9 cellular contexts compared by ENCODE assay signal in the genomic region with DNA sequence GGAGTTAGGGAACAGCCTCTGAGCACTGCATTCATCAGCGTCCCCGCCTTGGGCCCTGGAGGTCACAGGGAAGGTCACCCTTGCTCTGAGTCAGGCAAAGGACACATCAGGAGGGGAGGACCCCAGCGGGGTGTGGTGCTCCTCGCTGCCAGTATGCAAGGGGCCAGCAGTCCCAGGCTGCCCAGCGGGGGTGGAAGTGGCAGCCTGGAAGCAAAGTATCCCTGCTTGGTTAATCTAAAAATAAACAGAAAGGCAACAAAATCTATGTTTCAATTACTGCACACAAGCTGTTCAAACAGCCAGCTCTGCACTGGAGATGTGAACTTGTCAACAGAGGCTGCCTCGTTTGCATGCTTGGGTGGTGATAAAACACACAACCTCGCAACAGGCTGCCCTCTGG.
DNase-seq lines count a peak whose midpoint lies in the region; ATAC-seq and TF ChIP-seq lines count a peak whose summit lies in the region.
"Had no signal": no experiment of that assay in that cellular context is flagged by ENCODE, and none has a peak within 500 bp of the region (broad histone marks: within the 10 kb centered on the region; RNA-seq: fewer than 3 reads in every experiment).

No MANE protein-coding gene starts in this region.

- H3K4me2 ChIP-seq in smooth muscle cell, result peak overlapping the region; percentile 35

- H3K36me3 ChIP-seq in HEK293 (ENCODE audit: control insufficient read depth in 2 of 2, insufficient read depth in 1 of 2, low read length in 2 of 2) (no peaks in the 10 kb centered on the region), smooth muscle cell (ENCODE audit: low read depth) (no peaks in the 10 kb centered on the region)

- no peaks in the 10 kb centered on the region for H3K36me3 Mint-ChIP-seq in activated CD8-positive, alpha-beta memory T cell treated with anti-CD3 and anti-CD28 coated beads, Interleukin-2, amount 10 ng/mL, durations not matched to agents 7 days and 5 days

- H3K79me2 ChIP-seq in smooth muscle cell (ENCODE audit: low read depth), result no peaks in the 10 kb centered on the region

- H3K4me3 Mint-ChIP-seq in activated CD8-positive, alpha-beta memory T cell treated with anti-CD3 and anti-CD28 coated beads, Interleukin-2, amount 10 ng/mL, durations not matched to agents 7 days and 5 days, result no peak overlapping the region
- H3K4me3 Mint-ChIP-seq: naive thymus-derived CD4-positive, alpha-beta T cell had no signal

- peak; percentile 31 for DNase-seq in NCI-H2227 treated with DMSO at 0.1 percent for 48 hours (lab: John Stamatoyannopoulos, UW)
- DNase-seq in brain pericyte (ENCODE audit: low read depth, low spot score), result peak; percentile 66
- no peak for DNase-seq in smooth muscle cell (lab: John Stamatoyannopoulos, UW; ENCODE audit: unreplicated experiment)
- DNase-seq in activated CD8-positive, alpha-beta memory T cell treated with anti-CD3 and anti-CD28 coated beads, Interleukin-2, amount 10 ng/mL, durations not matched to agents 7 days and 5 days, result no peak
- no peak for DNase-seq in D341Med (ENCODE audit: low spot score)
- DNase-seq in putamen (ENCODE audit: low spot score), result no peak
- DNase-seq: kidney; naive thymus-derived CD4-positive, alpha-beta T cell had no signal

- no peak overlapping the region for H3K9ac ChIP-seq in smooth muscle cell (ENCODE audit: low read depth)

- H3K9me3 Mint-ChIP-seq in activated CD8-positive, alpha-beta memory T cell treated with anti-CD3 and anti-CD28 coated beads, Interleukin-2, amount 10 ng/mL, durations not matched to agents 7 days and 5 days (ENCODE audit: low read depth), result no peaks in the 10 kb centered on the region
- H3K9me3 Mint-ChIP-seq: naive thymus-derived CD4-positive, alpha-beta T cell had no signal

- H3K9me3 ChIP-seq in HEK293 (ENCODE audit: control insufficient read depth, insufficient read depth, low read depth, low read length), result no peaks in the 10 kb centered on the region
- H3K9me3 ChIP-seq in smooth muscle cell (replicated peaks; ENCODE audit: low read depth), result no peaks in the 10 kb centered on the region

- no peaks in the 10 kb centered on the region for H3K27me3 Mint-ChIP-seq in activated CD8-positive, alpha-beta memory T cell treated with anti-CD3 and anti-CD28 coated beads, Interleukin-2, amount 10 ng/mL, durations not matched to agents 7 days and 5 days
- H3K27me3 Mint-ChIP-seq: naive thymus-derived CD4-positive, alpha-beta T cell had no signal

- H3K27ac ChIP-seq in HEK293 (ENCODE audit: extremely low read depth, low read depth, low read length) (peak overlapping the region; percentile 33; the same call in 1 of the 2 replicates), smooth muscle cell (ENCODE audit: low read depth) (no peak overlapping the region)

- no peaks in the 10 kb centered on the region for H3K27me3 ChIP-seq in smooth muscle cell (ENCODE audit: low read depth)

- H4K20me1 ChIP-seq in smooth muscle cell (ENCODE audit: low read depth), result peaks cover 16% of the 10 kb centered on the region

- no peaks in the 10 kb centered on the region for H3F3A ChIP-seq in smooth muscle cell (ENCODE audit: low read depth)

- WGBS in smooth muscle cell (ENCODE audit: low lambda C conversion rate), result 43% methylated on average over 7 of the region's 7 CpGs

- H3K27ac Mint-ChIP-seq in activated CD8-positive, alpha-beta memory T cell treated with anti-CD3 and anti-CD28 coated beads, Interleukin-2, amount 10 ng/mL, durations not matched to agents 7 days and 5 days, result no peak overlapping the region
- H3K27ac Mint-ChIP-seq: naive thymus-derived CD4-positive, alpha-beta T cell had no signal

- CTCF ChIA-PET in HEK293 (lab: Yijun Ruan, JAX), result interaction anchor here (0.6 kb wide), 1 partner anchor 252 kb away, joined by 3 read pairs; no protein-coding TSS in a partner anchor
- CTCF ChIA-PET in activated CD8-positive, alpha-beta memory T cell treated with anti-CD3 and anti-CD28 coated beads, Interleukin-2, amount 10 ng/mL, durations not matched to agents 7 days and 5 days (lab: Charles Lee), result no interaction called here

- POLR2A ChIA-PET in HEK293 (lab: Yijun Ruan, JAX), result no interaction called here

- H3K4me1 ChIP-seq in HEK293 (ENCODE audit: control insufficient read depth, insufficient read depth, low read length), result peaks cover 13% of the 10 kb centered on the region
- H3K4me1 ChIP-seq in smooth muscle cell (ENCODE audit: low read depth), result peaks cover 10% of the 10 kb centered on the region

- no peak overlapping the region for H2AFZ ChIP-seq in smooth muscle cell (ENCODE audit: low read depth)

- no peak overlapping the region for H3K4me3 ChIP-seq in HEK293 (ENCODE audit: low read depth, low read length)
- no peak overlapping the region for H3K4me3 ChIP-seq in smooth muscle cell

- ATAC-seq in activated CD8-positive, alpha-beta memory T cell treated with anti-CD3 and anti-CD28 coated beads, Interleukin-2, amount 10 ng/mL, durations not matched to agents 7 days and 5 days, result no peak
- ATAC-seq: naive thymus-derived CD4-positive, alpha-beta T cell had no signal

- TF ChIP-seq CTCF in HEK293 (tag by site-specific recombination; IDR thresholded peaks at IDR 0.05) (no peak), smooth muscle cell (IDR thresholded peaks at IDR 0.05; ENCODE audit: borderline replicate concordance, insufficient read depth, poor library complexity, severe bottlenecking) (no peak)

- peaks cover 12% of the 10 kb centered on the region for H3K4me1 Mint-ChIP-seq in activated CD8-positive, alpha-beta memory T cell treated with anti-CD3 and anti-CD28 coated beads, Interleukin-2, amount 10 ng/mL, durations not matched to agents 7 days and 5 days

TF ChIP-seq in HEK293, 187 proteins besides CTCF, POLR2A, EP300 and RAD21 (continues in another document):
- TF ChIP-seq GLIS1 (tag by site-specific recombination; IDR thresholded peaks at IDR 0.05), result peak; percentile 90
- TF ChIP-seq OSR2 (tag by site-specific recombination; IDR thresholded peaks at IDR 0.05), result peak; percentile 92
- no peak for TF ChIP-seq ZNF521 (tag by site-specific recombination; IDR thresholded peaks at IDR 0.05)
- TF ChIP-seq GLI4 (tag by site-specific recombination; IDR thresholded peaks at IDR 0.05), result no peak
- peak; percentile 27; the same call in 1 of the 2 replicates for TF ChIP-seq ZBTB48 (tag by site-specific recombination; IDR thresholded peaks at IDR 0.05)
- peak; percentile 98 for TF ChIP-seq ZIC2 (tag by site-specific recombination; IDR thresholded peaks at IDR 0.05)
- peak; percentile 66 for TF ChIP-seq ZNF341 (tag by site-specific recombination; IDR thresholded peaks at IDR 0.05; ENCODE audit: low read depth)
- 0 out of 2 replicates have a peak, but pooled peaks have one; percentile 18 for TF ChIP-seq ZNF843 (tag by site-specific recombination; IDR thresholded peaks at IDR 0.05)
- no peak for TF ChIP-seq ZNF335 (tag by site-specific recombination; conservative IDR thresholded peaks at IDR 0.05)
- TF ChIP-seq, protein P1, sequence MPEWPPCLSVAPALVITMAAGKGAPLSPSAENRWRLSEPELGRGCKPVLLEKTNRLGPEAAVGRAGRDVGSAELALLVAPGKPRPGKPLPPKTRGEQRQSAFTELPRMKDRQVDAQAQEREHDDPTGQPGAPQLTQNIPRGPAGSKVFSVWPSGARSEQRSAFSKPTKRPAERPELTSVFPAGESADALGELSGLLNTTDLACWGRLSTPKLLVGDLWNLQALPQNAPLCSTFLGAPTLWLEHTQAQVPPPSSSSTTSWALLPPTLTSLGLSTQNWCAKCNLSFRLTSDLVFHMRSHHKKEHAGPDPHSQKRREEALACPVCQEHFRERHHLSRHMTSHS (tag by site-specific recombination; IDR thresholded peaks at IDR 0.05), result no peak
- peak; percentile 71 for TF ChIP-seq FEZF1 (tag by site-specific recombination; IDR thresholded peaks at IDR 0.05)
- TF ChIP-seq, protein P2, sequence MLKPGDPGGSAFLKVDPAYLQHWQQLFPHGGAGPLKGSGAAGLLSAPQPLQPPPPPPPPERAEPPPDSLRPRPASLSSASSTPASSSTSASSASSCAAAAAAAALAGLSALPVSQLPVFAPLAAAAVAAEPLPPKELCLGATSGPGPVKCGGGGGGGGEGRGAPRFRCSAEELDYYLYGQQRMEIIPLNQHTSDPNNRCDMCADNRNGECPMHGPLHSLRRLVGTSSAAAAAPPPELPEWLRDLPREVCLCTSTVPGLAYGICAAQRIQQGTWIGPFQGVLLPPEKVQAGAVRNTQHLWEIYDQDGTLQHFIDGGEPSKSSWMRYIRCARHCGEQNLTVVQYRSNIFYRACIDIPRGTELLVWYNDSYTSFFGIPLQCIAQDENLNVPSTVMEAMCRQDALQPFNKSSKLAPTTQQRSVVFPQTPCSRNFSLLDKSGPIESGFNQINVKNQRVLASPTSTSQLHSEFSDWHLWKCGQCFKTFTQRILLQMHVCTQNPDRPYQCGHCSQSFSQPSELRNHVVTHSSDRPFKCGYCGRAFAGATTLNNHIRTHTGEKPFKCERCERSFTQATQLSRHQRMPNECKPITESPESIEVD (tag by site-specific recombination; IDR thresholded peaks at IDR 0.05), result peak; percentile 71
- TF ChIP-seq, protein P3, sequence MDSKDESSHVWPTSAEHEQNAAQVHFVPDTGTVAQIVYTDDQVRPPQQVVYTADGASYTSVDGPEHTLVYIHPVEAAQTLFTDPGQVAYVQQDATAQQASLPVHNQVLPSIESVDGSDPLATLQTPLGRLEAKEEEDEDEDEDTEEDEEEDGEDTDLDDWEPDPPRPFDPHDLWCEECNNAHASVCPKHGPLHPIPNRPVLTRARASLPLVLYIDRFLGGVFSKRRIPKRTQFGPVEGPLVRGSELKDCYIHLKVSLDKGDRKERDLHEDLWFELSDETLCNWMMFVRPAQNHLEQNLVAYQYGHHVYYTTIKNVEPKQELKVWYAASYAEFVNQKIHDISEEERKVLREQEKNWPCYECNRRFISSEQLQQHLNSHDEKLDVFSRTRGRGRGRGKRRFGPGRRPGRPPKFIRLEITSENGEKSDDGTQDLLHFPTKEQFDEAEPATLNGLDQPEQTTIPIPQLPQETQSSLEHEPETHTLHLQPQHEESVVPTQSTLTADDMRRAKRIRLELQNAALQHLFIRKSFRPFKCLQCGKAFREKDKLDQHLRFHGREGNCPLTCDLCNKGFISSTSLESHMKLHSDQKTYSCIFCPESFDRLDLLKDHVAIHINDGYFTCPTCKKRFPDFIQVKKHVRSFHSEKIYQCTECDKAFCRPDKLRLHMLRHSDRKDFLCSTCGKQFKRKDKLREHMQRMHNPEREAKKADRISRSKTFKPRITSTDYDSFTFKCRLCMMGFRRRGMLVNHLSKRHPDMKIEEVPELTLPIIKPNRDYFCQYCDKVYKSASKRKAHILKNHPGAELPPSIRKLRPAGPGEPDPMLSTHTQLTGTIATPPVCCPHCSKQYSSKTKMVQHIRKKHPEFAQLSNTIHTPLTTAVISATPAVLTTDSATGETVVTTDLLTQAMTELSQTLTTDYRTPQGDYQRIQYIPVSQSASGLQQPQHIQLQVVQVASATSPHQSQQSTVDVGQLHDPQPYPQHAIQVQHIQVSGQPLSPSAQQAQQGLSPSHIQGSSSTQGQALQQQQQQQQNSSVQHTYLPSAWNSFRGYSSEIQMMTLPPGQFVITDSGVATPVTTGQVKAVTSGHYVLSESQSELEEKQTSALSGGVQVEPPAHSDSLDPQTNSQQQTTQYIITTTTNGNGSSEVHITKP (tag by site-specific recombination; IDR thresholded peaks at IDR 0.05), result 0 out of 2 replicates have a peak, but pooled peaks have one; percentile 30

Comparison
In these comparisons a context has a peak if more than half of its experiments do, and no peak if none do; other contexts are left out.
1. DNase-seq: peak in NCI-H2227 treated with DMSO at 0.1 percent for 48 hours (single experiment) and brain pericyte (single experiment); none in smooth muscle cell (single experiment), activated CD8-positive, alpha-beta memory T cell treated with anti-CD3 and anti-CD28 coated beads, Interleukin-2, amount 10 ng/mL, durations not matched to agents 7 days and 5 days (single experiment), D341Med (single experiment) and putamen (single experiment).